In genomic region chr21:46117586-46118304, GRCh38 we compare ENCODE assay signal across 15 cellular contexts. TPM values are rescaled to one million over a fixed set of nuclear protein-coding genes. Genes with fewer than 3 reads are reported as not detected.
DNase-seq lines count a peak whose midpoint lies in the region; ATAC-seq and TF ChIP-seq lines count a peak whose summit lies in the region.
"Had no signal": no experiment of that assay in that cellular context is flagged by ENCODE, and none has a peak within 500 bp of the region (broad histone marks: within the 10 kb centered on the region; RNA-seq: fewer than 3 reads in every experiment).

No MANE protein-coding gene starts in this region.

- peaks cover 32% of the 10 kb centered on the region for H3K36me3 Mint-ChIP-seq in chondrocyte (ENCODE audit: low read depth)

- no peak overlapping the region for H3K4me3 Mint-ChIP-seq in chondrocyte (ENCODE audit: unreplicated experiment)

- H3K18ac ChIP-seq in mesenchymal stem cell (ENCODE audit: low read depth in 1 of 2, low read length in 2 of 2): no peak overlapping the region

- H3K27ac ChIP-seq in mesenchymal stem cell (ENCODE audit: low read length, poor library complexity, severe bottlenecking): no peak overlapping the region
- peak overlapping the region; percentile 53 for H3K27ac ChIP-seq in vagina
- H3K27ac ChIP-seq: colonic mucosa had no signal

- H3K36me3 ChIP-seq in mesenchymal stem cell (ENCODE audit: control insufficient read depth in 1 of 2, insufficient read depth in 2 of 2, low read depth in 1 of 2, low read length in 2 of 2) (peaks cover 94 to 98% of the 10 kb centered on the region in 2 experiments), vagina (peaks cover 0 to 98% of the 10 kb centered on the region in 2 donors)

- intact Hi-C loops in cardiac septum (cut with DNase I): no loop called here
- intact Hi-C loops in Right ventricle myocardium superior (cut with DNase I): no loop called here
- intact Hi-C loops in vagina (cut with DNase I): no loop called here

- H4K91ac ChIP-seq in mesenchymal stem cell (ENCODE audit: low read length): no peak overlapping the region

- H3K4me1 ChIP-seq in mesenchymal stem cell (ENCODE audit: control insufficient read depth, insufficient read depth, low read depth, low read length) (peaks cover 22% of the 10 kb centered on the region), vagina (peaks cover 17% of the 10 kb centered on the region)
- H3K4me1 ChIP-seq: colonic mucosa had no signal

- no peak overlapping the region for H3K14ac ChIP-seq in mesenchymal stem cell (ENCODE audit: low read length in 2 of 2)

- H3K4me2 ChIP-seq in mesenchymal stem cell (ENCODE audit: low read length, poor library complexity, severe bottlenecking): no peak overlapping the region

- no peak for TF ChIP-seq CTCF in chondrocyte (IDR thresholded peaks at IDR 0.05)
- no peak for TF ChIP-seq CTCF in vagina (IDR thresholded peaks at IDR 0.05)

- H3K27me3 ChIP-seq in mesenchymal stem cell (ENCODE audit: control insufficient read depth in 1 of 2, insufficient read depth in 1 of 2, low read length in 2 of 2): no peaks in the 10 kb centered on the region
- H3K27me3 ChIP-seq in vagina: no peaks in the 10 kb centered on the region
- H3K27me3 ChIP-seq: colonic mucosa had no signal

- no peak overlapping the region for H3K23ac ChIP-seq in mesenchymal stem cell (ENCODE audit: low read length in 2 of 2)

- peak overlapping the region; percentile 54 for H3K9ac ChIP-seq in mesenchymal stem cell (ENCODE audit: low read length)

- WGBS in mesenchymal stem cell: 93% methylated on average over 27 of the region's 29 CpGs

- DNase-seq in cardiac septum (ENCODE audit: low spot score) (peak; percentile 60), Right ventricle myocardium superior (no peak), chondrocyte (ENCODE audit: low spot score) (peak; percentile 90), mesenchymal stem cell (no peak), vagina (ENCODE audit: extremely low spot score in 2 of 2) (no peak), NCI-H510A treated with DMSO at 0.1 percent for 48 hours (lab: John Stamatoyannopoulos, UW) (no peak)
- no peak for DNase-seq in stimulated activated CD4-positive, alpha-beta T cell treated with anti-CD3 and anti-CD28 coated beads, Interleukin-4, amount 100 ng/mL, for 4 hours
- DNase-seq: C1 segment of cervical spinal cord, colonic mucosa, DND-41, HCEC 1CT, KG1, NCI-H1417 had no signal

- H3K27ac Mint-ChIP-seq in chondrocyte (ENCODE audit: unreplicated experiment): no peak overlapping the region

- peaks cover 57% of the 10 kb centered on the region for H3K79me1 ChIP-seq in mesenchymal stem cell (replicated peaks; ENCODE audit: low read length, poor library complexity, severe bottlenecking)

- no peak overlapping the region for H2AK5ac ChIP-seq in mesenchymal stem cell (ENCODE audit: low read length, severe bottlenecking)

- H2BK5ac ChIP-seq in mesenchymal stem cell (ENCODE audit: low read depth, low read length, poor library complexity, severe bottlenecking): no peak overlapping the region

- no peaks in the 10 kb centered on the region for H3K27me3 Mint-ChIP-seq in chondrocyte (ENCODE audit: low read depth)

- no peak for TF ChIP-seq POLR2A in vagina (IDR thresholded peaks at IDR 0.05)

- no peak overlapping the region for H2BK120ac ChIP-seq in mesenchymal stem cell (ENCODE audit: low read depth, low read length)

- no peak overlapping the region for H2BK12ac ChIP-seq in mesenchymal stem cell (ENCODE audit: low read length in 2 of 2)

- no peaks in the 10 kb centered on the region for H3K9me3 Mint-ChIP-seq in chondrocyte (ENCODE audit: low read depth)

- peak overlapping the region; percentile 31 for H4K8ac ChIP-seq in mesenchymal stem cell (ENCODE audit: low read length)

- peaks cover 8% of the 10 kb centered on the region for H3K9me3 ChIP-seq in mesenchymal stem cell (ENCODE audit: control insufficient read depth, low read length)
- no peaks in the 10 kb centered on the region for H3K9me3 ChIP-seq in vagina
- H3K9me3 ChIP-seq: colonic mucosa had no signal

- H2BK15ac ChIP-seq in mesenchymal stem cell (ENCODE audit: low read depth, poor library complexity, severe bottlenecking): no peak overlapping the region

- H3K4me3 ChIP-seq in mesenchymal stem cell (ENCODE audit: insufficient read depth in 1 of 2, low read depth in 1 of 2, low read length in 2 of 2): no peak overlapping the region
- no peak overlapping the region for H3K4me3 ChIP-seq in vagina
- H3K4me3 ChIP-seq: colonic mucosa had no signal

- H3K4me1 Mint-ChIP-seq in chondrocyte (ENCODE audit: low read depth): peaks cover 8% of the 10 kb centered on the region

- no peak overlapping the region for H2AFZ ChIP-seq in mesenchymal stem cell (ENCODE audit: low read depth, low read length)

- ATAC-seq in Right ventricle myocardium superior (ENCODE audit: poor library complexity) (no peak), HG03565 (IDR thresholded peaks at IDR 0.05; ENCODE audit: unreplicated experiment) (no peak)

- no peak overlapping the region for H3K4ac ChIP-seq in mesenchymal stem cell (ENCODE audit: low read depth in 1 of 2, low read length in 2 of 2)

RNA-seq across cellular contexts. Expression of gene COL6A2, which starts 19.8 kb away (rescaled TPM):
- total RNA-seq in cardiac septum (157 TPM), Right ventricle myocardium superior (191 TPM), chondrocyte (1,314 to 1,671 TPM (median 1,646 TPM) in 3 replicates), vagina (535 TPM)
- 1,409 TPM for polyA plus RNA-seq in mesenchymal stem cell (2013, experiment 1 of 2)
- 1,389 TPM for polyA plus RNA-seq in mesenchymal stem cell (2013, experiment 2 of 2)

RNA-seq across cellular contexts. Expression of gene FTCD, which starts 37.6 kb away (rescaled TPM):
- total RNA-seq in cardiac septum (0.83 TPM), Right ventricle myocardium superior (1.9 TPM), chondrocyte (1.7 to 4.1 TPM (median 1.7 TPM) in 3 replicates), vagina (not detected)
- 1.5 TPM for polyA plus RNA-seq in mesenchymal stem cell (2013, experiment 1 of 2)
- polyA plus RNA-seq in mesenchymal stem cell (2013, experiment 2 of 2): 1.8 TPM
- polyA plus RNA-seq: mammary epithelial cell had no signal

Comparison
In these comparisons a context has a peak if more than half of its experiments do, and no peak if none do; other contexts are left out.
1. DNase-seq: peak in cardiac septum (single experiment) and chondrocyte (single experiment); none in Right ventricle myocardium superior (single experiment), mesenchymal stem cell (single experiment), vagina (0 of 2), stimulated activated CD4-positive, alpha-beta T cell treated with anti-CD3 and anti-CD28 coated beads, Interleukin-4, amount 100 ng/mL, for 4 hours (0 of 2) and NCI-H510A treated with DMSO at 0.1 percent for 48 hours (single experiment).